ENCODE assay signal across 1 cellular context in the genomic region with DNA sequence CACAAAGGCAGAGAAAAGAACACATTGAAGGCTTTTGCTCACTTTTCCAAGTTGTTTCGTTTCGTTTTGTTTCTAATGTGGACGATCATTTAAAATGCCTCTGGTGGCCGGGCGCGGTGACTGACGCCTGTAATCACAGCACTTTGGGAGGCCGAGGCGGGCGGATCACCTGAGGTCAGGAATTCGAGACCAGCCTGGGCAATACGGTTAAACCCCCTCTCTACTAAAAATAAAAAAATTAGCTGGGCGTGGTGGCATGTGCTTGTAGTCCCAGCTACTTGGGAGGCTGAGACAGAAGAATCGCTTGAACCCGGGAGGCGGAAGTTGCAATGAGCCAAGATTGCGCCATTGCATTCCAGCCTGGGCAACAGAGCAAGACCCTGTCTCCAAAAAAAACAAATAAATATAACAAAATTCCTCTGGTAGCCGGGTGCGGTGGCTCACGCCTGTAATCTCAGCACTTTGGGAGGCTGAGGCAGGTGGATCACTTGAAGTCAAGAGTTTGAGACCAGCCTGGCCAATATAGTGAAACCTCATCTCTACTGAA.
TF ChIP-seq lines count a peak whose summit lies in the region.
"Not testable (repeated sequence)": the region's sequence is repeated elsewhere in the genome, so short reads cannot be mapped to it uniquely, and the experiment has no call there.

No MANE protein-coding gene starts in this region.

TF ChIP-seq in HepG2, 621 proteins besides CTCF, POLR2A, EP300 and RAD21 (continued from another document and continues in another):
- TF ChIP-seq, protein P1, sequence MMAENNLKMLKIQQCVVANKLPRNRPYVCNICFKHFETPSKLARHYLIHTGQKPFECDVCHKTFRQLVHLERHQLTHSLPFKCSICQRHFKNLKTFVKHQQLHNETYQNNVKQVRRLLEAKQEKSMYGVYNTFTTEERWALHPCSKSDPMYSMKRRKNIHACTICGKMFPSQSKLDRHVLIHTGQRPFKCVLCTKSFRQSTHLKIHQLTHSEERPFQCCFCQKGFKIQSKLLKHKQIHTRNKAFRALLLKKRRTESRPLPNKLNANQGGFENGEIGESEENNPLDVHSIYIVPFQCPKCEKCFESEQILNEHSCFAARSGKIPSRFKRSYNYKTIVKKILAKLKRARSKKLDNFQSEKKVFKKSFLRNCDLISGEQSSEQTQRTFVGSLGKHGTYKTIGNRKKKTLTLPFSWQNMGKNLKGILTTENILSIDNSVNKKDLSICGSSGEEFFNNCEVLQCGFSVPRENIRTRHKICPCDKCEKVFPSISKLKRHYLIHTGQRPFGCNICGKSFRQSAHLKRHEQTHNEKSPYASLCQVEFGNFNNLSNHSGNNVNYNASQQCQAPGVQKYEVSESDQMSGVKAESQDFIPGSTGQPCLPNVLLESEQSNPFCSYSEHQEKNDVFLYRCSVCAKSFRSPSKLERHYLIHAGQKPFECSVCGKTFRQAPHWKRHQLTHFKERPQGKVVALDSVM (CRISPR knock-in tag; IDR thresholded peaks at IDR 0.05): peak; percentile 51
- TF ChIP-seq ZNF644 (CRISPR knock-in tag; IDR thresholded peaks at IDR 0.05; ENCODE audit: low read depth) (0 out of 2 replicates have a peak, but pooled peaks have one; percentile 13), SOX6 (CRISPR knock-in tag; IDR thresholded peaks at IDR 0.05) (peak; percentile 57), ZNF362 (CRISPR knock-in tag; IDR thresholded peaks at IDR 0.05; ENCODE audit: borderline replicate concordance) (peak; percentile 28; the same call in 1 of the 2 replicates), MED1 (CRISPR knock-in tag; IDR thresholded peaks at IDR 0.05) (peak; percentile 37; the same call in 1 of the 2 replicates), YEATS2 (CRISPR knock-in tag; IDR thresholded peaks at IDR 0.05; ENCODE audit: borderline replicate concordance) (peak; percentile 56; the same call in 1 of the 2 replicates), SMAD3 (CRISPR knock-in tag; IDR thresholded peaks at IDR 0.05) (peak; percentile 78), SALL1 (CRISPR knock-in tag; IDR thresholded peaks at IDR 0.05) (peak; percentile 53; the same call in 1 of the 2 replicates), ZMYM4 (CRISPR knock-in tag; IDR thresholded peaks at IDR 0.05) (peak; percentile 67; the same call in 1 of the 2 replicates), RCOR2 (CRISPR knock-in tag; IDR thresholded peaks at IDR 0.05) (peak; percentile 86), ZNF772 (CRISPR knock-in tag; IDR thresholded peaks at IDR 0.05) (0 out of 2 replicates have a peak, but pooled peaks have one; percentile 16), ZNF121 (CRISPR knock-in tag; IDR thresholded peaks at IDR 0.05) (peak; percentile 100), ZNF816 (CRISPR knock-in tag; IDR thresholded peaks at IDR 0.05; ENCODE audit: borderline replicate concordance) (0 out of 2 replicates have a peak, but pooled peaks have one; percentile 1), ARID5B (CRISPR knock-in tag; IDR thresholded peaks at IDR 0.05) (peak; percentile 34), KMT2B (CRISPR knock-in tag; IDR thresholded peaks at IDR 0.05) (0 out of 2 replicates have a peak, but pooled peaks have one; percentile 39), PAXIP1 (CRISPR knock-in tag; conservative IDR thresholded peaks at IDR 0.05) (peak; percentile 13; the same call in 1 of the 2 replicates), ETV6 (CRISPR knock-in tag; conservative IDR thresholded peaks at IDR 0.05) (0 out of 2 replicates have a peak, but pooled peaks have one; percentile 16), FOXA3 (CRISPR knock-in tag; IDR thresholded peaks at IDR 0.05) (0 out of 2 replicates have a peak, but pooled peaks have one; percentile 11), NFYC (CRISPR knock-in tag; IDR thresholded peaks at IDR 0.05) (0 out of 2 replicates have a peak, but pooled peaks have one; percentile 2), NR2F6 (IDR thresholded peaks at IDR 0.05) (peak; percentile 30; the same call in 1 of the 2 replicates), NR2F6 (CRISPR knock-in tag; IDR thresholded peaks at IDR 0.05) (0 out of 2 replicates have a peak, but pooled peaks have one; percentile 23), CHD4 (IDR thresholded peaks at IDR 0.05; ENCODE audit: borderline replicate concordance, low read length) (0 out of 2 replicates have a peak, but pooled peaks have one; percentile 34), TARDBP (CRISPR knock-in tag; IDR thresholded peaks at IDR 0.05) (peak; percentile 38), FOXK1 (CRISPR knock-in tag; IDR thresholded peaks at IDR 0.05; ENCODE audit: borderline replicate concordance, low read depth) (0 out of 2 replicates have a peak, but pooled peaks have one; percentile 24), KAT7 (CRISPR knock-in tag; IDR thresholded peaks at IDR 0.05; ENCODE audit: borderline replicate concordance) (peak; percentile 89), TEAD3 (CRISPR knock-in tag; optimal IDR thresholded peaks at IDR 0.05; ENCODE audit: borderline replicate concordance) (peak; percentile 87), ZMYM3 (CRISPR knock-in tag; IDR thresholded peaks at IDR 0.05) (peak; percentile 92), NCOA2 (CRISPR knock-in tag; IDR thresholded peaks at IDR 0.05) (0 out of 2 replicates have a peak, but pooled peaks have one; percentile 33), SNAPC2 (CRISPR knock-in tag; IDR thresholded peaks at IDR 0.05) (0 out of 2 replicates have a peak, but pooled peaks have one; percentile 38), KDM1A (CRISPR knock-in tag; IDR thresholded peaks at IDR 0.05) (peak; percentile 93), TOPORS (CRISPR knock-in tag; IDR thresholded peaks at IDR 0.05) (peak; percentile 33), ADNP (CRISPR knock-in tag; IDR thresholded peaks at IDR 0.05) (peak; percentile 77; the same call in 1 of the 2 replicates), ZNF224 (CRISPR knock-in tag; IDR thresholded peaks at IDR 0.05) (0 out of 2 replicates have a peak, but pooled peaks have one; percentile 66), GABPA (CRISPR knock-in tag; IDR thresholded peaks at IDR 0.05; ENCODE audit: low read depth) (peak; percentile 23; the same call in 1 of the 2 replicates)
- TF ChIP-seq SOX6 (IDR thresholded peaks at IDR 0.05); GABPA (IDR thresholded peaks at IDR 0.05; ENCODE audit: low read depth, low read length): not testable (repeated sequence)
- TF ChIP-seq, protein P2, sequence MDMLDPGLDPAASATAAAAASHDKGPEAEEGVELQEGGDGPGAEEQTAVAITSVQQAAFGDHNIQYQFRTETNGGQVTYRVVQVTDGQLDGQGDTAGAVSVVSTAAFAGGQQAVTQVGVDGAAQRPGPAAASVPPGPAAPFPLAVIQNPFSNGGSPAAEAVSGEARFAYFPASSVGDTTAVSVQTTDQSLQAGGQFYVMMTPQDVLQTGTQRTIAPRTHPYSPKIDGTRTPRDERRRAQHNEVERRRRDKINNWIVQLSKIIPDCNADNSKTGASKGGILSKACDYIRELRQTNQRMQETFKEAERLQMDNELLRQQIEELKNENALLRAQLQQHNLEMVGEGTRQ (IDR thresholded peaks at IDR 0.05; ENCODE audit: low read depth, low read length): not testable (repeated sequence)
- TF ChIP-seq, protein P2 (CRISPR knock-in tag; IDR thresholded peaks at IDR 0.05; ENCODE audit: borderline replicate concordance): 0 out of 2 replicates have a peak, but pooled peaks have one; percentile 19
- TF ChIP-seq, protein P3, sequence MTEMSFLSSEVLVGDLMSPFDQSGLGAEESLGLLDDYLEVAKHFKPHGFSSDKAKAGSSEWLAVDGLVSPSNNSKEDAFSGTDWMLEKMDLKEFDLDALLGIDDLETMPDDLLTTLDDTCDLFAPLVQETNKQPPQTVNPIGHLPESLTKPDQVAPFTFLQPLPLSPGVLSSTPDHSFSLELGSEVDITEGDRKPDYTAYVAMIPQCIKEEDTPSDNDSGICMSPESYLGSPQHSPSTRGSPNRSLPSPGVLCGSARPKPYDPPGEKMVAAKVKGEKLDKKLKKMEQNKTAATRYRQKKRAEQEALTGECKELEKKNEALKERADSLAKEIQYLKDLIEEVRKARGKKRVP (CRISPR knock-in tag; IDR thresholded peaks at IDR 0.05): 0 out of 4 replicates have a peak, but pooled peaks of 1 of the 2 experiments have one; percentile 37
- TF ChIP-seq, protein P4, sequence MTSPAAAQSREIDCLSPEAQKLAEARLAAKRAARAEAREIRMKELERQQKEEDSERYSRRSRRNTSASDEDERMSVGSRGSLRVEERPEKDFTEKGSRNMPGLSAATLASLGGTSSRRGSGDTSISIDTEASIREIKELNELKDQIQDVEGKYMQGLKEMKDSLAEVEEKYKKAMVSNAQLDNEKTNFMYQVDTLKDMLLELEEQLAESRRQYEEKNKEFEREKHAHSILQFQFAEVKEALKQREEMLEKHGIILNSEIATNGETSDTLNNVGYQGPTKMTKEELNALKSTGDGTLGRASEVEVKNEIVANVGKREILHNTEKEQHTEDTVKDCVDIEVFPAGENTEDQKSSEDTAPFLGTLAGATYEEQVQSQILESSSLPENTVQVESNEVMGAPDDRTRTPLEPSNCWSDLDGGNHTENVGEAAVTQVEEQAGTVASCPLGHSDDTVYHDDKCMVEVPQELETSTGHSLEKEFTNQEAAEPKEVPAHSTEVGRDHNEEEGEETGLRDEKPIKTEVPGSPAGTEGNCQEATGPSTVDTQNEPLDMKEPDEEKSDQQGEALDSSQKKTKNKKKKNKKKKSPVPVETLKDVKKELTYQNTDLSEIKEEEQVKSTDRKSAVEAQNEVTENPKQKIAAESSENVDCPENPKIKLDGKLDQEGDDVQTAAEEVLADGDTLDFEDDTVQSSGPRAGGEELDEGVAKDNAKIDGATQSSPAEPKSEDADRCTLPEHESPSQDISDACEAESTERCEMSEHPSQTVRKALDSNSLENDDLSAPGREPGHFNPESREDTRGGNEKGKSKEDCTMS (CRISPR knock-in tag; conservative IDR thresholded peaks at IDR 0.05): 0 out of 2 replicates have a peak, but pooled peaks have one; percentile 7
- TF ChIP-seq, protein P5, sequence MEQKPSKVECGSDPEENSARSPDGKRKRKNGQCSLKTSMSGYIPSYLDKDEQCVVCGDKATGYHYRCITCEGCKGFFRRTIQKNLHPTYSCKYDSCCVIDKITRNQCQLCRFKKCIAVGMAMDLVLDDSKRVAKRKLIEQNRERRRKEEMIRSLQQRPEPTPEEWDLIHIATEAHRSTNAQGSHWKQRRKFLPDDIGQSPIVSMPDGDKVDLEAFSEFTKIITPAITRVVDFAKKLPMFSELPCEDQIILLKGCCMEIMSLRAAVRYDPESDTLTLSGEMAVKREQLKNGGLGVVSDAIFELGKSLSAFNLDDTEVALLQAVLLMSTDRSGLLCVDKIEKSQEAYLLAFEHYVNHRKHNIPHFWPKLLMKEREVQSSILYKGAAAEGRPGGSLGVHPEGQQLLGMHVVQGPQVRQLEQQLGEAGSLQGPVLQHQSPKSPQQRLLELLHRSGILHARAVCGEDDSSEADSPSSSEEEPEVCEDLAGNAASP (CRISPR knock-in tag; IDR thresholded peaks at IDR 0.05; ENCODE audit: borderline replicate concordance): peak; percentile 47; the same call in 1 of the 2 replicates
